37 cellular contexts compared by ENCODE assay signal in the genomic region with DNA sequence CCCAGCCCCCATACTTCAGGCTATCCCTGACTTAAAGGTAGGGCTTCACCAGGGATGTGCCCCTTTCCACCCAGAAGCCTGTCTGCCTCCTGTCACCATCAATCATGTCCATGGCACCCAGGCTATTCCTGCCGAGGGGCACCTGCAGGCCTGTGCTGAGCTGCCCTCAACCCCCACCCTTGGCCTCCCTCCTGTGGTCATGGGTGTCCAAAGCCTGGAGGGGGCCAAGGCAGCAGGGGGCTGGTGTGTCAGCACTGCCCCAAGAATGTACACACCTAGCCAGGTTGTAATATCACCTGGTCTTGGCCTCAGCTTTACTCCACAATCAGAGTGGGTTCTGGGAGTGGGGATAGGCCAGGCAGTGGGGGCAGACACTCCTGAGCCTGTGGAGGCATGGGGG.
"Had no signal": no experiment of that assay in that cellular context is flagged by ENCODE, and none has a peak within 500 bp of the region (broad histone marks: within the 10 kb centered on the region; RNA-seq: fewer than 3 reads in every experiment).

No MANE protein-coding gene starts in this region.

- H3K36me3 ChIP-seq: ascending aorta, cardiac muscle cell had no signal

- H3K4me1 Mint-ChIP-seq: activated B cell treated with CpG ODN at 0.5 μM for 24 hours; activated CD4-positive, alpha-beta T cell treated with anti-CD3 and anti-CD28 coated beads, Interleukin-2, amount 10 ng/mL, durations not matched to agents 24 days and 14 days; activated CD8-positive, alpha-beta memory T cell treated with anti-CD3 and anti-CD28 coated beads, Interleukin-2, amount 10 ng/mL, durations not matched to agents 7 days and 5 days; activated naive CD4-positive, alpha-beta T cell treated with anti-CD3 and anti-CD28 coated beads, Interleukin-2, amount 10 ng/mL, durations not matched to agents 7 days and 5 days; activated naive CD4-positive, alpha-beta T cell treated with anti-CD3 and anti-CD28 coated beads, Interleukin-2, amount 50 U/mL, for 24 hours; activated naive CD8-positive, alpha-beta T cell treated with anti-CD3 and anti-CD28 coated beads, Interleukin-2, amount 10 ng/mL, durations not matched to agents 7 days and 5 days; activated naive CD8-positive, alpha-beta T cell treated with anti-CD3 and anti-CD28 coated beads, Interleukin-2, amount 50 U/mL, for 24 hours; central memory CD8-positive, alpha-beta T cell had no signal

- DNase-seq: activated B cell treated with CpG ODN at 0.5 μM for 24 hours; activated CD4-positive, alpha-beta memory T cell treated with anti-CD3 and anti-CD28 coated beads for 36 hours; activated CD4-positive, alpha-beta T cell treated with anti-CD3 and anti-CD28 coated beads for 4 hours; activated CD4-positive, alpha-beta T cell treated with anti-CD3 and anti-CD28 coated beads, Interleukin-2, amount 10 ng/mL, durations not matched to agents 24 days and 14 days; activated CD4-positive, alpha-beta T cell treated with anti-CD3 and anti-CD28 coated beads, Interleukin-2, amount 50 U/mL, for 1 hour; activated CD4-positive, alpha-beta T cell treated with anti-CD3 and anti-CD28 coated beads, Interleukin-2, amount 50 U/mL, for 4 hours; activated CD4-positive, CD25-positive, alpha-beta regulatory T cell treated with anti-CD3 and anti-CD28 coated beads, Interleukin-2, amount 50 U/mL, for 72 hours; activated CD8-positive, alpha-beta memory T cell treated with anti-CD3 and anti-CD28 coated beads, Interleukin-2, amount 10 ng/mL, durations not matched to agents 7 days and 5 days; activated CD8-positive, alpha-beta memory T cell treated with anti-CD3 and anti-CD28 coated beads, Interleukin-2, amount 50 U/mL, for 48 hours; activated CD8-positive, alpha-beta T cell treated with anti-CD3 and anti-CD28 coated beads for 36 hours; activated effector memory CD4-positive, alpha-beta T cell treated with Interleukin-2 at 50 U/mL for 16 hours; activated gamma-delta T cell; activated naive CD4-positive, alpha-beta T cell treated with anti-CD3 and anti-CD28 coated beads, Interleukin-2, amount 10 ng/mL, durations not matched to agents 7 days and 5 days; activated naive CD4-positive, alpha-beta T cell treated with Interleukin-2 at 50 U/mL for 16 hours; activated naive CD8-positive, alpha-beta T cell treated with anti-CD3 and anti-CD28 coated beads, Interleukin-2, amount 10 ng/mL, durations not matched to agents 7 days and 5 days; activated naive CD8-positive, alpha-beta T cell treated with anti-CD3 and anti-CD28 coated beads, Interleukin-2, amount 50 U/mL, for 24 hours; activated T-cell treated with anti-CD3 and anti-CD28 coated beads, Interleukin-2, amount 50 U/mL, for 24 hours; activated T-cell treated with anti-CD3 and anti-CD28 coated beads, Interleukin-2, amount 50 U/mL, for 48 hours; amygdala; anterior cingulate cortex; caudate nucleus; SW 1271; T-helper 1 cell; T-helper 2 cell; T-helper 9 cell had no signal

- H3K27ac Mint-ChIP-seq: activated B cell treated with CpG ODN at 0.5 μM for 24 hours; activated CD4-positive, alpha-beta memory T cell treated with anti-CD3 and anti-CD28 coated beads for 36 hours; activated CD4-positive, alpha-beta T cell treated with anti-CD3 and anti-CD28 coated beads, Interleukin-2, amount 10 ng/mL, durations not matched to agents 24 days and 14 days; activated CD8-positive, alpha-beta memory T cell treated with anti-CD3 and anti-CD28 coated beads, Interleukin-2, amount 10 ng/mL, durations not matched to agents 7 days and 5 days; activated CD8-positive, alpha-beta T cell treated with anti-CD3 and anti-CD28 coated beads for 36 hours; activated naive CD4-positive, alpha-beta T cell treated with anti-CD3 and anti-CD28 coated beads, Interleukin-2, amount 10 ng/mL, durations not matched to agents 7 days and 5 days; activated naive CD4-positive, alpha-beta T cell treated with anti-CD3 and anti-CD28 coated beads, Interleukin-2, amount 50 U/mL, for 24 hours; activated naive CD8-positive, alpha-beta T cell; activated naive CD8-positive, alpha-beta T cell treated with anti-CD3 and anti-CD28 coated beads, Interleukin-2, amount 10 ng/mL, durations not matched to agents 7 days and 5 days; activated naive CD8-positive, alpha-beta T cell treated with anti-CD3 and anti-CD28 coated beads, Interleukin-2, amount 50 U/mL, for 24 hours; activated T-cell treated with anti-CD3 and anti-CD28 coated beads, Interleukin-2, amount 50 U/mL, for 24 hours; activated T-helper 2 cell treated with anti-CD3 and anti-CD28 coated beads, Interferon-gamma antibody, Interleukin-2, Interleukin-4, amounts not matched to agents 10 μg/mL and 5 μg/mL and 100 μg/mL, durations not matched to agents 14 hours and 24 hours and 36 hours; brain; T-helper 1 cell treated with Interleukin-12 subunit alpha and Interleukin-12 subunit beta and Interleukin-4 antibody, amounts not matched to agents 30 μg/mL and 1 μg/mL, for 36 hours; T-helper 2 cell treated with Interferon-gamma antibody and Interleukin-4, amounts not matched to agents 5 μg/mL and 100 μg/mL, for 36 hours had no signal

- H3K9me3 ChIP-seq: ascending aorta had no signal

- H3K36me3 Mint-ChIP-seq: activated CD4-positive, alpha-beta memory T cell treated with anti-CD3 and anti-CD28 coated beads for 36 hours; activated naive CD4-positive, alpha-beta T cell treated with anti-CD3 and anti-CD28 coated beads, Interleukin-2, amount 10 ng/mL, durations not matched to agents 7 days and 5 days; activated naive CD8-positive, alpha-beta T cell treated with anti-CD3 and anti-CD28 coated beads, Interleukin-2, amount 10 ng/mL, durations not matched to agents 7 days and 5 days had no signal

- FAIRE-seq: bronchial epithelial cell, TTC549 had no signal

- H3K4me3 Mint-ChIP-seq: activated B cell treated with CpG ODN at 0.5 μM for 24 hours; activated CD4-positive, alpha-beta memory T cell treated with anti-CD3 and anti-CD28 coated beads for 36 hours; activated CD4-positive, alpha-beta T cell treated with anti-CD3 and anti-CD28 coated beads, Interleukin-2, amount 10 ng/mL, durations not matched to agents 24 days and 14 days; activated CD8-positive, alpha-beta memory T cell treated with anti-CD3 and anti-CD28 coated beads, Interleukin-2, amount 10 ng/mL, durations not matched to agents 7 days and 5 days; activated CD8-positive, alpha-beta T cell treated with anti-CD3 and anti-CD28 coated beads for 36 hours; activated naive CD4-positive, alpha-beta T cell treated with anti-CD3 and anti-CD28 coated beads, Interleukin-2, amount 10 ng/mL, durations not matched to agents 7 days and 5 days; activated naive CD4-positive, alpha-beta T cell treated with anti-CD3 and anti-CD28 coated beads, Interleukin-2, amount 50 U/mL, for 24 hours; activated naive CD8-positive, alpha-beta T cell; activated naive CD8-positive, alpha-beta T cell treated with anti-CD3 and anti-CD28 coated beads, Interleukin-2, amount 10 ng/mL, durations not matched to agents 7 days and 5 days; activated naive CD8-positive, alpha-beta T cell treated with anti-CD3 and anti-CD28 coated beads, Interleukin-2, amount 50 U/mL, for 24 hours; activated T-cell treated with anti-CD3 and anti-CD28 coated beads, Interleukin-2, amount 50 U/mL, for 24 hours; brain; central memory CD8-positive, alpha-beta T cell; T-helper 1 cell treated with Interleukin-12 subunit alpha and Interleukin-12 subunit beta and Interleukin-4 antibody, amounts not matched to agents 30 μg/mL and 1 μg/mL, for 36 hours; T-helper 2 cell treated with Interferon-gamma antibody and Interleukin-4, amounts not matched to agents 5 μg/mL and 100 μg/mL, for 36 hours had no signal

- H3K9me3 Mint-ChIP-seq: activated CD4-positive, alpha-beta T cell treated with anti-CD3 and anti-CD28 coated beads, Interleukin-2, amount 10 ng/mL, durations not matched to agents 24 days and 14 days; activated naive CD4-positive, alpha-beta T cell treated with anti-CD3 and anti-CD28 coated beads, Interleukin-2, amount 10 ng/mL, durations not matched to agents 7 days and 5 days; activated T-helper 2 cell treated with anti-CD3 and anti-CD28 coated beads, Interferon-gamma antibody, Interleukin-2, Interleukin-4, amounts not matched to agents 10 μg/mL and 5 μg/mL and 100 μg/mL, durations not matched to agents 14 hours and 24 hours and 36 hours had no signal

- H3K27me3 ChIP-seq: ascending aorta, cardiac muscle cell had no signal

- H3K4me1 ChIP-seq: ascending aorta had no signal

- H3K4me3 ChIP-seq: ascending aorta, cardiac muscle cell had no signal

- ATAC-seq: activated CD8-positive, alpha-beta memory T cell treated with anti-CD3 and anti-CD28 coated beads, Interleukin-2, amount 10 ng/mL, durations not matched to agents 7 days and 5 days; activated CD8-positive, alpha-beta T cell treated with anti-CD3 and anti-CD28 coated beads for 36 hours; activated naive CD8-positive, alpha-beta T cell treated with anti-CD3 and anti-CD28 coated beads, Interleukin-2, amount 50 U/mL, for 24 hours had no signal

- H3K27ac ChIP-seq: ascending aorta, cardiac muscle cell, VCaP had no signal
